10 cellular contexts compared by ENCODE assay signal in the genomic region with DNA sequence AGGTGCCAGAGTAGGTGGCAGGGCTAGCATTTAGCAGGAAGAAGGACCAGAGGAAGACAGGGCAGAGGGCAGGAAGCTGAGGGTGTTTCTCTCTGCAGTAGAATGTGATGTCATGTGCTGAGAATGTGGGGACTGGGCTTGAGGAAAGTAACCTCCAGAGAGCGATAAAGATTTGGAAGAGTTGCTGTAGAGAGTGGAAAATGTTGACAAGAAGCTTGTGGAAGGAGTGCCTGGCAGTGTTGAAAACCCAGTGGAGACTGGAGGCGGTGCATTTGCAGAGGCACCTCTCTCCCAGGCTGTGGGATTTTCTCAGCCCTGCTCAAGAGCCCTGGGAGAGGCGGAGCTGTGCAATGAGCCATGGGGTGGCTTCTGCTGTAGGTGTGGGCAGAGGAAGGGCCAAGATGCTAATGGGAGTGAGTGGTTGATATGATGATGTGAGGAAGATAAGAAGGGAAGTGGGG. TPM values are rescaled to one million over a fixed set of nuclear protein-coding genes. Genes with fewer than 3 reads are reported as not detected.
DNase-seq lines count a peak whose midpoint lies in the region; ATAC-seq and TF ChIP-seq lines count a peak whose summit lies in the region.
"Had no signal": no experiment of that assay in that cellular context is flagged by ENCODE, and none has a peak within 500 bp of the region (broad histone marks: within the 10 kb centered on the region; RNA-seq: fewer than 3 reads in every experiment).

No MANE protein-coding gene starts in this region.

- no peak overlapping the region for H3K4me3 Mint-ChIP-seq in progenitor cell of endocrine pancreas (ENCODE audit: low read depth)

- intact Hi-C loops in right cardiac atrium (cut with DNase I), result no loop called here

- TF ChIP-seq POLR2A in suprapubic skin (IDR thresholded peaks at IDR 0.05), result no peak

- H3K27ac Mint-ChIP-seq in progenitor cell of endocrine pancreas, result peak overlapping the region; percentile 35

- H3K27ac ChIP-seq in right cardiac atrium (ENCODE audit: low read length) (no peak overlapping the region), suprapubic skin (no peak overlapping the region)
- H3K27ac ChIP-seq: VCaP had no signal

- WGBS in right cardiac atrium, result 64% methylated on average over 3 of the region's 3 CpGs
- WGBS in suprapubic skin, result 74% methylated on average over 3 of the region's 3 CpGs

- H3K4me1 ChIP-seq in right cardiac atrium (ENCODE audit: control insufficient read depth, insufficient read depth, low read length) (peaks cover 10% of the 10 kb centered on the region), suprapubic skin (peaks cover 7% of the 10 kb centered on the region)

- no peaks in the 10 kb centered on the region for H3K9me3 ChIP-seq in right cardiac atrium (ENCODE audit: control insufficient read depth, low read length)
- no peaks in the 10 kb centered on the region for H3K9me3 ChIP-seq in suprapubic skin

- DNase-seq in H7, result peak; percentile 47
- peak; percentile 13 for DNase-seq in T1000 (lab: John Stamatoyannopoulos, UW)
- peak; percentile 53 to 77 (median 69) for DNase-seq in right cardiac atrium
- no peak for DNase-seq in progenitor cell of endocrine pancreas (ENCODE audit: low spot score, unreplicated experiment)
- DNase-seq in suprapubic skin (ENCODE audit: low spot score in 2 of 2), result no peak
- DNase-seq: erythroblast, GDM1 had no signal

- H3K36me3 ChIP-seq in H7 (replicated peaks; ENCODE audit: control insufficient read depth, insufficient read depth, low read length) (no peaks in the 10 kb centered on the region), suprapubic skin (no peaks in the 10 kb centered on the region)

- no peak for TF ChIP-seq CTCF in progenitor cell of endocrine pancreas (IDR thresholded peaks at IDR 0.05; ENCODE audit: unreplicated experiment)
- no peak for TF ChIP-seq CTCF in suprapubic skin (IDR thresholded peaks at IDR 0.05)

- no peaks in the 10 kb centered on the region for H3K27me3 Mint-ChIP-seq in progenitor cell of endocrine pancreas

- no peaks in the 10 kb centered on the region for H3K27me3 ChIP-seq in H7 (ENCODE audit: control insufficient read depth, insufficient read depth, low read length)
- no peaks in the 10 kb centered on the region for H3K27me3 ChIP-seq in right cardiac atrium (ENCODE audit: control insufficient read depth, insufficient read depth)
- no peaks in the 10 kb centered on the region for H3K27me3 ChIP-seq in suprapubic skin

- ATAC-seq in right cardiac atrium (peak; percentile 75 to 80), HG03196 (IDR thresholded peaks at IDR 0.05; ENCODE audit: unreplicated experiment) (no peak), GM21390 (IDR thresholded peaks at IDR 0.05; ENCODE audit: unreplicated experiment) (no peak)

- H3K4me3 ChIP-seq in H7 (ENCODE audit: insufficient read depth, low read depth, low read length) (no peak overlapping the region), right cardiac atrium (ENCODE audit: low read length) (no peak overlapping the region), suprapubic skin (no peak overlapping the region)

- peaks cover 2% of the 10 kb centered on the region for H3K4me1 Mint-ChIP-seq in progenitor cell of endocrine pancreas (ENCODE audit: low read depth)

- H3K36me3 Mint-ChIP-seq in progenitor cell of endocrine pancreas (ENCODE audit: insufficient read depth), result peaks cover 5% of the 10 kb centered on the region

- no peaks in the 10 kb centered on the region for H3K9me3 Mint-ChIP-seq in progenitor cell of endocrine pancreas (ENCODE audit: low read depth)

- no peak for TF ChIP-seq EP300 in suprapubic skin (IDR thresholded peaks at IDR 0.05)

RNA-seq across cellular contexts. Expression of a gene that starts 54.8 kb away (rescaled TPM):
- total RNA-seq in H7 (2014; rRNA removed; shearing (Covaris generic)), result 16.8 and 24.0 TPM in 2 replicates
- total RNA-seq in right cardiac atrium (10 to 100 TPM; 15.7 to 18.9 (median 17.3) TPM), progenitor cell of endocrine pancreas (39.2 and 42.6 TPM in 2 replicates), suprapubic skin (10 to 100 TPM; 14.1 to 38.2 (median 24.7) TPM)
- 13.2 TPM for polyA plus RNA-seq in right cardiac atrium

Comparison
In these comparisons a context has a peak if more than half of its experiments do, and no peak if none do; other contexts are left out.
1. DNase-seq: peak in H7 (single experiment), T1000 (single experiment) and right cardiac atrium (3 of 3); none in progenitor cell of endocrine pancreas (single experiment) and suprapubic skin (0 of 2).
2. ATAC-seq: peak in right cardiac atrium (2 of 2); none in HG03196 (single experiment) and GM21390 (single experiment).